ENCODE assay signal across 8 cellular contexts in genomic region chr22:46774456-46775363, GRCh38. TPM values are rescaled to one million over a fixed set of nuclear protein-coding genes. Genes with fewer than 3 reads are reported as not detected.
DNase-seq lines count a peak whose midpoint lies in the region; ATAC-seq and TF ChIP-seq lines count a peak whose summit lies in the region.

No MANE protein-coding gene starts in this region.

- H4K20me1 ChIP-seq in GM23338 (replicated peaks; ENCODE audit: insufficient read depth): peaks cover 4% of the 10 kb centered on the region; the same call in 1 of the 2 replicates

- peaks cover 14% of the 10 kb centered on the region; the same call in 1 of the 2 replicates for H3K4me1 ChIP-seq in GM23338 (ENCODE audit: insufficient read depth)
- peaks cover 7% of the 10 kb centered on the region for H3K4me1 ChIP-seq in iPS-18a (ENCODE audit: control insufficient read depth, low read depth, low read length)
- H3K4me1 ChIP-seq in upper lobe of left lung: peaks cover 55 to 75% (median 58%) of the 10 kb centered on the region in 4 donors
- peaks cover 7% of the 10 kb centered on the region for H3K4me1 ChIP-seq in BE2C

- H3K36me3 Mint-ChIP-seq in GM23338 (ENCODE audit: low read depth): peaks cover 5% of the 10 kb centered on the region; the same call in 2 of the 3 replicates

- H3K79me2 ChIP-seq in GM23338 (replicated peaks; ENCODE audit: insufficient read depth): peaks cover 88% of the 10 kb centered on the region

- no peak for TF ChIP-seq EP300 in upper lobe of left lung (IDR thresholded peaks at IDR 0.05)

- H3K9me3 ChIP-seq in iPS-18a (ENCODE audit: control insufficient read depth, low read depth, low read length): no peaks in the 10 kb centered on the region
- H3K9me3 ChIP-seq in upper lobe of left lung: no peaks in the 10 kb centered on the region
- H3K9me3 ChIP-seq in BE2C: no peaks in the 10 kb centered on the region

- H3K4me3 Mint-ChIP-seq in GM23338: no peak overlapping the region

- ATAC-seq in GM18505 (IDR thresholded peaks at IDR 0.05; ENCODE audit: unreplicated experiment) (peak; percentile 21), GM23338 (peak; percentile 14), upper lobe of left lung (ENCODE audit: low FRiP score in 2 of 2) (peak; percentile 3 to 24), HG03175 (IDR thresholded peaks at IDR 0.05; ENCODE audit: unreplicated experiment) (no peak)

- no peak for TF ChIP-seq CTCF in GM23338 (conservative IDR thresholded peaks at IDR 0.05; ENCODE audit: low read depth in 2 of 2)
- no peak for TF ChIP-seq CTCF in VCaP (conservative IDR thresholded peaks at IDR 0.05)
- no peak for TF ChIP-seq CTCF in upper lobe of left lung (IDR thresholded peaks at IDR 0.05)
- TF ChIP-seq CTCF in BE2C (IDR thresholded peaks at IDR 0.05; ENCODE audit: low read depth, low read length): no peak

- H3K9me3 Mint-ChIP-seq in GM23338: no peaks in the 10 kb centered on the region

- H3K36me3 ChIP-seq in GM23338 (ENCODE audit: insufficient read depth) (no peaks in the 10 kb centered on the region), iPS-18a (ENCODE audit: control insufficient read depth, low read depth, low read length) (no peaks in the 10 kb centered on the region), upper lobe of left lung (no peaks in the 10 kb centered on the region), BE2C (no peaks in the 10 kb centered on the region; the same call in 1 of the 2 replicates)

- TF ChIP-seq POLR2A in GM18505 (IDR thresholded peaks at IDR 0.05; ENCODE audit: borderline replicate concordance, extremely low read depth, insufficient read depth, insufficient read length): peak; percentile 57
- TF ChIP-seq POLR2A in upper lobe of left lung (IDR thresholded peaks at IDR 0.05): no peak

- H3K27ac ChIP-seq in GM23338 (ENCODE audit: low read depth): peak overlapping the region; percentile 84
- peak overlapping the region; percentile 43 for H3K27ac ChIP-seq in VCaP
- peak overlapping the region; percentile 70 for H3K27ac ChIP-seq in iPS-18a (ENCODE audit: low read length)
- H3K27ac ChIP-seq in upper lobe of left lung: peak overlapping the region; percentile 64 to 81 (median 76)

- no peaks in the 10 kb centered on the region for H3F3A ChIP-seq in GM23338 (replicated peaks; ENCODE audit: low read depth)

- H3K27ac Mint-ChIP-seq in GM23338: peak overlapping the region; percentile 85

- DNase-seq in GM23338 (ENCODE audit: low spot score) (no peak), upper lobe of left lung (peak in 1 of 2 donors; percentile 64), BE2C (no peak)
- DNase-seq in activated CD4-positive, CD25-positive, alpha-beta regulatory T cell treated with anti-CD3 and anti-CD28 coated beads, Interleukin-2, amount 50 U/mL, for 72 hours: no peak

- peaks cover 27% of the 10 kb centered on the region for H3K4me1 Mint-ChIP-seq in GM23338

- H3K27me3 ChIP-seq in GM23338 (ENCODE audit: insufficient read depth) (no peaks in the 10 kb centered on the region), iPS-18a (ENCODE audit: control insufficient read depth, insufficient read depth, low read length) (no peaks in the 10 kb centered on the region), upper lobe of left lung (no peaks in the 10 kb centered on the region), BE2C (no peaks in the 10 kb centered on the region)

- 77 to 86% methylated on average over 35 of the region's 35 CpGs for WGBS in upper lobe of left lung, 2 donors

- H3K9me2 ChIP-seq in GM23338 (ENCODE audit: insufficient read depth): no peaks in the 10 kb centered on the region

- no peak overlapping the region for H2AFZ ChIP-seq in GM23338

- no peak overlapping the region for H3K9ac ChIP-seq in iPS-18a (ENCODE audit: low read length)

- 0 out of 2 replicates have a peak overlapping the region, but pooled peaks have one; percentile 31 for H3K4me2 ChIP-seq in GM23338

- peaks cover 12% of the 10 kb centered on the region for H3K27me3 Mint-ChIP-seq in GM23338 (ENCODE audit: insufficient read depth, low read depth, poor library complexity)

- H3K4me3 ChIP-seq in GM23338 (no peak overlapping the region), iPS-18a (ENCODE audit: low read length) (peak overlapping the region; percentile 15), upper lobe of left lung (peak overlapping the region in 1 of 4 donors; percentile 6), BE2C (ENCODE audit: low read depth, low read length) (no peak overlapping the region)

TF ChIP-seq in GM23338, 12 proteins besides CTCF, POLR2A, EP300 and RAD21:
- no peak for TF ChIP-seq NANOG (IDR thresholded peaks at IDR 0.05; ENCODE audit: borderline replicate concordance)

RNA-seq across cellular contexts. Expression of gene TBC1D22A, which starts 12.3 kb away (rescaled TPM):
- total RNA-seq in GM23338 (2014; rRNA removed; shearing (Covaris generic)): 10.7 and 13.3 TPM in 2 replicates
- polyA plus RNA-seq in GM23338 (2016; fragmentation: Nextera tagmentation; extraction: Ambion mirVana): 9.0 and 9.6 TPM in 2 replicates
- 10 to 100 TPM; 27.1 to 48.2 (median 35.3) TPM for total RNA-seq in upper lobe of left lung
- polyA plus RNA-seq in BE2C (2012; ENCODE audit: insufficient read depth, insufficient read length, low read depth): 7.5 TPM

RNA-seq across cellular contexts. Expression of gene CERK, which starts 36.7 kb away (rescaled TPM):
- 62.9 and 63.5 TPM in 2 replicates for total RNA-seq in GM23338 (2014; rRNA removed; shearing (Covaris generic))
- polyA plus RNA-seq in GM23338 (2016; fragmentation: Nextera tagmentation; extraction: Ambion mirVana): 11.9 and 12.7 TPM in 2 replicates
- total RNA-seq in upper lobe of left lung: 10 to 100 TPM; 26.9 to 55.5 (median 32.7) TPM
- 82.7 TPM for polyA plus RNA-seq in BE2C (2012; ENCODE audit: insufficient read depth, insufficient read length, low read depth)
